ENCODE assay signal across 19 cellular contexts in the genomic region with DNA sequence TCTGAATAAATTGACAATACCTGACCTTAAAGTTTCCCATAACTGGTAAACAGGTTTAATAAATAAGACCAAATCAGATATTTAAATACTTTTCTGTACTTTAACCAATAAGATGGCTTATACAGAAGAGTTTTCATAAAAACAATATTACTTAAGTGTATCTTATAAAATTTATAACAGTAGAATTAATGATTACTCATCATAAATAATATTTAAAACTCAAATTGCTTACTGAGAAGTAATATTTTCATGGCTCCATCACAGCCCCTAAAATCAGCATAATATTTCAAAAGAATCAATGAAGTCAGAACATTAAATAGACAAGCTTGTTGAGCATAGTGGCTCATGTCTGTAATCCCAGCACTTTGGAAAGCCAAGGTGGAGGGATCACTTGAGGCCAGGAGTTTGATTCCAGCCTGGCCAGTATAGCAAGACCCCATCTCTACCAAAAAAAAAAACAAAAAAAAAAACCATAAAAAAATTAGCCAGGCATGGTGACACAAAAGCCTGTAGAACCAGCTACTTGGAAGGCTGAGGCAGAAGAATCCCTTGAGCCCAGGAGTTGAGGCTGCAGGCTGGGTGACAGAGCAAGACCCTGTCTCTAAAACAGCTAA.
"Had no signal": no experiment of that assay in that cellular context is flagged by ENCODE, and none has a peak within 500 bp of the region (broad histone marks: within the 10 kb centered on the region; RNA-seq: fewer than 3 reads in every experiment).

No MANE protein-coding gene starts in this region.

- H3K9me3 ChIP-seq: esophagus squamous epithelium, lower lobe of right lung, ovary, sigmoid colon, suprapubic skin, tibial artery, upper lobe of right lung, vagina had no signal

- H3K9ac ChIP-seq: neural progenitor cell had no signal

- ATAC-seq: effector memory CD8-positive, alpha-beta T cell; left lobe of liver; natural killer cell treated with Interleukin-12 subunit alpha and Interleukin-12 subunit beta and Interleukin-15 and Interleukin-18, amount 100 ng/mL, for 72 hours had no signal

- H3K27me3 ChIP-seq: esophagus squamous epithelium, neural progenitor cell, ovary, sigmoid colon, suprapubic skin, tibial artery, upper lobe of right lung, vagina had no signal

- H3K4me3 ChIP-seq: esophagus squamous epithelium, lower lobe of right lung, neural progenitor cell, ovary, sigmoid colon, smooth muscle cell, suprapubic skin, tibial artery, upper lobe of right lung, vagina had no signal

- H3K27ac ChIP-seq: esophagus squamous epithelium, lower lobe of right lung, neural progenitor cell, ovary, suprapubic skin, tibial artery, upper lobe of right lung, vagina had no signal

- H3K4me1 ChIP-seq: esophagus squamous epithelium, lower lobe of right lung, suprapubic skin, tibial artery, upper lobe of right lung, vagina had no signal

- DNase-seq: effector memory CD8-positive, alpha-beta T cell; esophagus squamous epithelium; foreskin fibroblast; hippocampal formation; lower lobe of right lung; midbrain; nucleus accumbens; ovary; sigmoid colon; stimulated activated CD4-positive, alpha-beta T cell treated with anti-CD3 and anti-CD28 coated beads, Interleukin-2, amount 100 ng/mL, for 48 hours; stimulated activated naive CD4-positive, alpha-beta T cell treated with Interleukin-2 at 50 U/mL for 16 hours; tibial artery; upper lobe of right lung had no signal

- H3K36me3 ChIP-seq: esophagus squamous epithelium, lower lobe of right lung, neural progenitor cell, ovary, sigmoid colon, suprapubic skin, tibial artery, upper lobe of right lung, vagina had no signal
